ENCODE assay signal across 8 cellular contexts in genomic region chr3:49802719-49803463, GRCh38. TPM values are rescaled to one million over a fixed set of nuclear protein-coding genes. Genes with fewer than 3 reads are reported as not detected.
DNase-seq lines count a peak whose midpoint lies in the region; ATAC-seq and TF ChIP-seq lines count a peak whose summit lies in the region.

INKA1 (plus strand) TSS chr3:49803261; CDS start chr3:49803393, 132 bp downstream.

- H3K4me2 ChIP-seq in Karpas-422 (ENCODE audit: low read depth, low read length, poor library complexity, severe bottlenecking): peak within 1 kb of the TSS; percentile 99

- H3K4me3 ChIP-seq in Karpas-422 (ENCODE audit: low read length) (peak within 1 kb of the TSS; percentile 98), SJCRH30 (peak within 1 kb of the TSS; percentile 79), suprapubic skin (peak within 1 kb of the TSS; percentile 92)

- H3K9me3 ChIP-seq in Karpas-422 (ENCODE audit: low read length) (no peaks in the 10 kb centered on the region), SJCRH30 (replicated peaks) (no peaks in the 10 kb centered on the region), suprapubic skin (no peaks in the 10 kb centered on the region)

- H3K9me3 Mint-ChIP-seq in activated naive CD4-positive, alpha-beta T cell treated with anti-CD3 and anti-CD28 coated beads for 36 hours: no peaks in the 10 kb centered on the region

- H3K27me3 Mint-ChIP-seq in activated naive CD4-positive, alpha-beta T cell treated with anti-CD3 and anti-CD28 coated beads for 36 hours (ENCODE audit: low read depth): peaks cover 2% of the 10 kb centered on the region

- intact Hi-C loops in activated naive CD4-positive, alpha-beta T cell treated with anti-CD3 and anti-CD28 coated beads for 36 hours (cut with micrococcal nuclease): loop anchor here (1.0 to 2.0 kb wide), 7 partner anchors 10 to 423 kb away; partner anchors contain the start of genes RBM5, RBM6 and UBA7

- no peaks in the 10 kb centered on the region for H3K36me3 ChIP-seq in Karpas-422 (ENCODE audit: insufficient read depth, low read length)
- H3K36me3 ChIP-seq in SJCRH30: no peaks in the 10 kb centered on the region
- H3K36me3 ChIP-seq in suprapubic skin: no peaks in the 10 kb centered on the region

- DNase-seq in EL: peak; percentile 84
- DNase-seq in Karpas-422: peak; percentile 95
- peak; percentile 82 to 88 for DNase-seq in SJCRH30
- peak; percentile 93 for DNase-seq in activated naive CD4-positive, alpha-beta T cell treated with anti-CD3 and anti-CD28 coated beads for 36 hours
- DNase-seq in germinal center (ENCODE audit: low spot score): peak; percentile 91
- peak in 55 of 56 donors; percentile 30 to 92 (median 76) for DNase-seq in nucleus accumbens (lab: John Stamatoyannopoulos, UW)
- DNase-seq in suprapubic skin (ENCODE audit: low spot score in 2 of 2): peak; percentile 95 to 97

- TF ChIP-seq CTCF in suprapubic skin (IDR thresholded peaks at IDR 0.05): peak; percentile 62 to 90

- peak within 1 kb of the TSS; percentile 54 for H3K27ac Mint-ChIP-seq in activated naive CD4-positive, alpha-beta T cell treated with anti-CD3 and anti-CD28 coated beads for 36 hours

- peaks cover 41% of the 10 kb centered on the region for H3K4me1 Mint-ChIP-seq in activated naive CD4-positive, alpha-beta T cell treated with anti-CD3 and anti-CD28 coated beads for 36 hours (ENCODE audit: low read depth)

- TF ChIP-seq POLR2A in suprapubic skin (IDR thresholded peaks at IDR 0.05): peak in 1 of 2 donors; percentile 40

- H3K27me3 ChIP-seq in Karpas-422 (ENCODE audit: low read length) (no peaks in the 10 kb centered on the region), SJCRH30 (no peaks in the 10 kb centered on the region), suprapubic skin (no peaks in the 10 kb centered on the region)

- H2AFZ ChIP-seq in Karpas-422 (ENCODE audit: low read length): peak within 1 kb of the TSS; percentile 100

- H3K79me2 ChIP-seq in Karpas-422 (ENCODE audit: low read length): no peaks in the 10 kb centered on the region

- H3K4me1 ChIP-seq in Karpas-422 (ENCODE audit: low read length) (peaks cover 49% of the 10 kb centered on the region), SJCRH30 (peaks cover 18% of the 10 kb centered on the region), suprapubic skin (peaks cover 60% of the 10 kb centered on the region)

- peak; percentile 49 for ATAC-seq in GM21737 (IDR thresholded peaks at IDR 0.05; ENCODE audit: unreplicated experiment)

- H4K20me1 ChIP-seq in Karpas-422 (ENCODE audit: insufficient read depth, low read depth, low read length): no peaks in the 10 kb centered on the region

- H3K9me2 ChIP-seq in Karpas-422 (replicated peaks; ENCODE audit: insufficient read depth, low read length): no peaks in the 10 kb centered on the region

- no peak for TF ChIP-seq EP300 in suprapubic skin (IDR thresholded peaks at IDR 0.05)

- no peaks in the 10 kb centered on the region for H3K36me3 Mint-ChIP-seq in activated naive CD4-positive, alpha-beta T cell treated with anti-CD3 and anti-CD28 coated beads for 36 hours (ENCODE audit: low read depth)

- H3K27ac ChIP-seq in Karpas-422 (ENCODE audit: low read length) (no peak within 1 kb of the TSS), SJCRH30 (no peak within 1 kb of the TSS), suprapubic skin (peak within 1 kb of the TSS; percentile 94)

- H3K9ac ChIP-seq in Karpas-422 (ENCODE audit: low read length): peak within 1 kb of the TSS; percentile 83

- WGBS in suprapubic skin: 0% methylated on average over 12 of the region's 71 CpGs

- CTCF ChIA-PET in activated naive CD4-positive, alpha-beta T cell treated with anti-CD3 and anti-CD28 coated beads for 36 hours (lab: Charles Lee): interaction anchor here (0.5 to 11.0 kb wide), 20 partner anchors 10 to 362 kb away, joined by 3 to 165 read pairs (median 6); partner anchors contain the start of genes AMIGO3 and UBA7

- peak within 1 kb of the TSS; percentile 82 for H3K4me3 Mint-ChIP-seq in activated naive CD4-positive, alpha-beta T cell treated with anti-CD3 and anti-CD28 coated beads for 36 hours

RNA-seq across cellular contexts. Expression of gene INKA1, which starts in this region (rescaled TPM):
- 5.7 and 9.8 TPM in 2 replicates for total RNA-seq in Karpas-422 (2014; rRNA removed; shearing (Covaris generic); ENCODE audit: low replicate concordance)
- total RNA-seq in SJCRH30 (2014; rRNA removed; shearing (Covaris generic)): 0.20 and 0.61 TPM in 2 replicates
- total RNA-seq in activated naive CD4-positive, alpha-beta T cell treated with anti-CD3 and anti-CD28 coated beads for 36 hours: under 1 TPM; 0.33 to 0.37 TPM
- 10 to 100 TPM; 30.9 to 48.1 (median 36.2) TPM for total RNA-seq in suprapubic skin

Comparison
In these comparisons a context has a peak if more than half of its experiments do, and no peak if none do; other contexts are left out.
1. Peak in DNase-seq and H3K4me3 ChIP-seq in SJCRH30; RNA of the gene not detected or under 1 TPM.
2. Peak in DNase-seq in activated naive CD4-positive, alpha-beta T cell treated with anti-CD3 and anti-CD28 coated beads for 36 hours; RNA of the gene not detected or under 1 TPM.